1 cellular context compared by ENCODE assay signal in genomic region chr11:57530215-57530595, GRCh38.
TF ChIP-seq lines count a peak whose summit lies in the region.

No MANE protein-coding gene starts in this region.

TF ChIP-seq in H1, 55 proteins besides CTCF, POLR2A, EP300 and RAD21 (continued from another document):
- TF ChIP-seq NANOG (IDR thresholded peaks at IDR 0.05; ENCODE audit: insufficient read depth, low read depth, low read length, poor library complexity, severe bottlenecking): no peak
- TF ChIP-seq NRF1 (IDR thresholded peaks at IDR 0.05; ENCODE audit: low read depth, low read length): no peak
- TF ChIP-seq RBBP5 (IDR thresholded peaks at IDR 0.05; ENCODE audit: borderline replicate concordance, low read depth, low read length): 0 out of 2 replicates have a peak, but pooled peaks have one; percentile 20
- TF ChIP-seq TAF7 (optimal IDR thresholded peaks at IDR 0.05; ENCODE audit: borderline replicate concordance, low read depth, low read length): no peak
- no peak for TF ChIP-seq SUZ12 (IDR thresholded peaks at IDR 0.05; ENCODE audit: low read length)
- no peak for TF ChIP-seq MAFK (IDR thresholded peaks at IDR 0.05; ENCODE audit: low read depth, low read length)
- no peak for TF ChIP-seq SIX5 (IDR thresholded peaks at IDR 0.05; ENCODE audit: low read depth, low read length)
- 0 out of 2 replicates have a peak, but pooled peaks have one; percentile 19 for TF ChIP-seq KDM5A (IDR thresholded peaks at IDR 0.05; ENCODE audit: low read length)
- TF ChIP-seq SAP30 (IDR thresholded peaks at IDR 0.05; ENCODE audit: insufficient read depth, insufficient replicate concordance, low read length): peak; percentile 80
- no peak for TF ChIP-seq E2F6 (IDR thresholded peaks at IDR 0.05)
- TF ChIP-seq SP1 (IDR thresholded peaks at IDR 0.05; ENCODE audit: low read depth, low read length): no peak
- no peak for TF ChIP-seq USF2 (IDR thresholded peaks at IDR 0.05; ENCODE audit: low read length)
- no peak for TF ChIP-seq CHD7 (IDR thresholded peaks at IDR 0.05; ENCODE audit: insufficient replicate concordance, low read length)
- peak; percentile 97; the same call in 1 of the 2 replicates for TF ChIP-seq KDM1A (IDR thresholded peaks at IDR 0.05; ENCODE audit: borderline replicate concordance, low read length)
- TF ChIP-seq ATF3 (IDR thresholded peaks at IDR 0.05; ENCODE audit: insufficient read depth, low read depth, low read length): no peak
- TF ChIP-seq CHD1 (IDR thresholded peaks at IDR 0.05; ENCODE audit: low read depth, low read length): no peak
